In the genomic region with DNA sequence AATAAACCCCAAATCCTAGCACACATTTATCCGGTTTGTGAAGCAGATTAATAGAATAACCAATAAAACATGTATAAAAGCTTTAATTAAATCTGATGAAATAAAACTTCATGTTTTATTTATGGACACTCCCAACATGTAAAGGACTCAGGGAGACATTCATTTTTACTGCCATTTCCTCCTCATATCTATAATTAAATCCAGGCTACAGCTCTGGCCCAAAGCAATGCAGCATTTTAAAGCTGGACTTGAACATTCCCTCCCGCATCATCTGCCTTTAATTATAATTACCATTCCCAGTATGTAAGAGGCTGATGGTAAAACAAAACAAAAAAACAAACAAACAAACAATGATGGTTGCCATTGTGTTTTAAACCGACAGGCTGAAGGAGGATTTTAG, we compare ENCODE assay signal across 19 cellular contexts.
"Had no signal": no experiment of that assay in that cellular context is flagged by ENCODE, and none has a peak within 500 bp of the region (broad histone marks: within the 10 kb centered on the region; RNA-seq: fewer than 3 reads in every experiment).

No MANE protein-coding gene starts in this region.

- H3K9me3 ChIP-seq: ascending aorta, gastroesophageal sphincter, thoracic aorta, upper lobe of right lung had no signal

- H3K27me3 ChIP-seq: ascending aorta, dorsolateral prefrontal cortex, gastroesophageal sphincter, upper lobe of right lung had no signal

- DNase-seq: activated CD4-positive, alpha-beta T cell treated with anti-CD3 and anti-CD28 coated beads, Interleukin-2, amount 50 U/mL, for 1 hour; activated naive CD4-positive, alpha-beta T cell treated with anti-CD3 and anti-CD28 coated beads for 36 hours; activated naive CD8-positive, alpha-beta T cell treated with anti-CD3 and anti-CD28 coated beads, Interleukin-2, amount 50 U/mL, for 24 hours; dorsolateral prefrontal cortex; islet precursor cell; naive B cell; retina; T1000; upper lobe of right lung had no signal

- H3K79me2 ChIP-seq: parathyroid adenoma had no signal

- H3K36me3 ChIP-seq: upper lobe of right lung had no signal

- H3K27ac Mint-ChIP-seq: activated naive CD4-positive, alpha-beta T cell treated with anti-CD3 and anti-CD28 coated beads for 36 hours; activated naive CD8-positive, alpha-beta T cell treated with anti-CD3 and anti-CD28 coated beads, Interleukin-2, amount 50 U/mL, for 24 hours; activated T-helper 17 cell treated with anti-CD3 and anti-CD28 coated beads, Interleukin-2, amount 50 U/mL, for 72 hours; naive B cell; stimulated activated effector memory CD8-positive, alpha-beta T cell treated with anti-CD3 and anti-CD28 coated beads, Interleukin-12 subunit alpha, Interleukin-12 subunit beta, amount 100 ng/mL, for 72 hours had no signal

- ATAC-seq: activated CD4-positive, CD25-positive, alpha-beta regulatory T cell treated with anti-CD3 and anti-CD28 coated beads, Interleukin-2, amount 50 U/mL, for 24 hours; activated naive CD8-positive, alpha-beta T cell treated with anti-CD3 and anti-CD28 coated beads, Interleukin-2, amount 50 U/mL, for 24 hours; activated T-helper 17 cell treated with anti-CD3 and anti-CD28 coated beads, Interleukin-2, amount 50 U/mL, for 72 hours; esophagus mucosa; gastroesophageal sphincter; left lobe of liver; stimulated activated effector memory CD8-positive, alpha-beta T cell treated with anti-CD3 and anti-CD28 coated beads, Interleukin-12 subunit alpha, Interleukin-12 subunit beta, amount 100 ng/mL, for 72 hours; upper lobe of right lung had no signal

- H3K9me3 Mint-ChIP-seq: activated naive CD4-positive, alpha-beta T cell treated with anti-CD3 and anti-CD28 coated beads for 36 hours; activated naive CD8-positive, alpha-beta T cell treated with anti-CD3 and anti-CD28 coated beads, Interleukin-2, amount 50 U/mL, for 24 hours; activated T-helper 17 cell treated with anti-CD3 and anti-CD28 coated beads, Interleukin-2, amount 50 U/mL, for 72 hours; stimulated activated effector memory CD8-positive, alpha-beta T cell treated with anti-CD3 and anti-CD28 coated beads, Interleukin-12 subunit alpha, Interleukin-12 subunit beta, amount 100 ng/mL, for 72 hours had no signal

- H3K9ac ChIP-seq: parathyroid adenoma had no signal

- H3K4me3 Mint-ChIP-seq: activated naive CD4-positive, alpha-beta T cell treated with anti-CD3 and anti-CD28 coated beads for 36 hours; activated naive CD8-positive, alpha-beta T cell treated with anti-CD3 and anti-CD28 coated beads, Interleukin-2, amount 50 U/mL, for 24 hours; activated T-helper 17 cell treated with anti-CD3 and anti-CD28 coated beads, Interleukin-2, amount 50 U/mL, for 72 hours; naive B cell; stimulated activated effector memory CD8-positive, alpha-beta T cell treated with anti-CD3 and anti-CD28 coated beads, Interleukin-12 subunit alpha, Interleukin-12 subunit beta, amount 100 ng/mL, for 72 hours had no signal

- H3K4me3 ChIP-seq: ascending aorta, dorsolateral prefrontal cortex, gastroesophageal sphincter, thoracic aorta, upper lobe of right lung had no signal

- FAIRE-seq: bronchial epithelial cell had no signal

- H3K27ac ChIP-seq: ascending aorta, dorsolateral prefrontal cortex, gastroesophageal sphincter, parathyroid adenoma, thoracic aorta, upper lobe of right lung had no signal

- H2AFZ ChIP-seq: parathyroid adenoma had no signal

- H3K4me1 Mint-ChIP-seq: activated naive CD8-positive, alpha-beta T cell treated with anti-CD3 and anti-CD28 coated beads, Interleukin-2, amount 50 U/mL, for 24 hours; activated T-helper 17 cell treated with anti-CD3 and anti-CD28 coated beads, Interleukin-2, amount 50 U/mL, for 72 hours; naive B cell; stimulated activated effector memory CD8-positive, alpha-beta T cell treated with anti-CD3 and anti-CD28 coated beads, Interleukin-12 subunit alpha, Interleukin-12 subunit beta, amount 100 ng/mL, for 72 hours had no signal

- H3K4me1 ChIP-seq: ascending aorta, gastroesophageal sphincter, parathyroid adenoma, upper lobe of right lung had no signal

- H3K36me3 Mint-ChIP-seq: naive B cell; stimulated activated effector memory CD8-positive, alpha-beta T cell treated with anti-CD3 and anti-CD28 coated beads, Interleukin-12 subunit alpha, Interleukin-12 subunit beta, amount 100 ng/mL, for 72 hours had no signal
